11 cellular contexts compared by ENCODE assay signal in the genomic region with DNA sequence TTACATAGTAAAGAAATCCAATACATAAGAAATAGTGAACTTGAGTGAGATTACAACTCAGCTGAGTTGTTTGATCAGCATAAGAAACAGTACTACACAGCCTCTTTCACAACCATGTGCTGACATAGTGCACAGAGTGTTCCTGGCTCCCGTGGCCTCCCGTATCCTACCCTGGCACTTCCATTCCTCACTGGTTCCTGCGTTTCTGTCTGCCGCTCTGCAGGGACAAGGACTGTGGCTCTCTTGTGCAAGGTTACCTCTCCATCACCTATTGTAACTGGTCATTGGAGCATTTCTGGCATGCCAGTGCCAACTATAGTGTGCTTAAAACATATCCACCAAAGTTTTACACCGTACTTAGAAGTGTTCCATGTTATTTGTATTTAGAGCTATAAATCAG. TPM values are rescaled to one million over a fixed set of nuclear protein-coding genes. Genes with fewer than 3 reads are reported as not detected.
DNase-seq lines count a peak whose midpoint lies in the region; ATAC-seq, FAIRE-seq and TF ChIP-seq lines count a peak whose summit lies in the region.
"Had no signal": no experiment of that assay in that cellular context is flagged by ENCODE, and none has a peak within 500 bp of the region (broad histone marks: within the 10 kb centered on the region; RNA-seq: fewer than 3 reads in every experiment).

No MANE protein-coding gene starts in this region.

- no peak for TF ChIP-seq POLR2A in H1 (IDR thresholded peaks at IDR 0.05; ENCODE audit: control extremely low read depth in 1 of 2, low read depth in 2 of 2, low read length in 2 of 2)
- no peak for TF ChIP-seq POLR2A in GM12891 (IDR thresholded peaks at IDR 0.05; ENCODE audit: low read depth, low read length)

- H2BK20ac ChIP-seq in H1 (ENCODE audit: low read length): no peak overlapping the region

- H3K9me3 ChIP-seq in H1 (ENCODE audit: insufficient read depth in 2 of 2, low read depth in 1 of 2, low read length in 1 of 2) (no peaks in the 10 kb centered on the region), muscle layer of colon (ENCODE audit: low read length) (no peaks in the 10 kb centered on the region)
- H3K9me3 ChIP-seq: neutrophil had no signal

- H3K9ac ChIP-seq in H1 (replicated peaks in 1 of 4; ENCODE audit: extremely low read depth in 1 of 4, low read depth in 3 of 4, low read length in 3 of 4): no peak overlapping the region
- no peak overlapping the region for H3K9ac ChIP-seq in muscle layer of colon (ENCODE audit: low read length)

- ATAC-seq in GM21786 (IDR thresholded peaks at IDR 0.05; ENCODE audit: unreplicated experiment) (no peak), GM21367 (IDR thresholded peaks at IDR 0.05; ENCODE audit: unreplicated experiment) (no peak)

- H3K18ac ChIP-seq in H1 (ENCODE audit: extremely low read depth, low read length): no peak overlapping the region

- H3K4me2 ChIP-seq in H1 (ENCODE audit: insufficient read depth in 1 of 2, low read depth in 2 of 2, low read length in 2 of 2): no peak overlapping the region

- no peak for TF ChIP-seq EP300 in H1 (IDR thresholded peaks at IDR 0.05; ENCODE audit: borderline replicate concordance in 1 of 2, low read depth in 2 of 2, low read length in 2 of 2)

- H2BK120ac ChIP-seq in H1 (replicated peaks; ENCODE audit: low read depth, low read length): no peak overlapping the region

- H3K4me3 ChIP-seq in H1 (ENCODE audit: extremely low read depth in 1 of 4, insufficient read depth in 2 of 4, low read depth in 3 of 4, low read length in 4 of 4) (no peak overlapping the region), muscle layer of colon (ENCODE audit: low read depth in 1 of 2, low read length in 2 of 2) (no peak overlapping the region)

- POLR2A ChIA-PET in H1 (lab: Charles Lee; ENCODE audit: partially characterized antibody): interaction anchor here (0.6 to 1.5 kb wide), 2 partner anchors 37 to 226 kb away, joined by 3 read pairs; no protein-coding TSS in a partner anchor

- H3K14ac ChIP-seq in H1 (ENCODE audit: insufficient read length): no peak overlapping the region

- no peaks in the 10 kb centered on the region for H4K20me1 ChIP-seq in H1 (replicated peaks in 1 of 2; ENCODE audit: control insufficient read depth in 1 of 2, insufficient read depth in 2 of 2, low read length in 2 of 2)

- H3K23ac ChIP-seq in H1 (ENCODE audit: insufficient read length): no peak overlapping the region

- H3K4me1 ChIP-seq in H1 (replicated peaks in 1 of 4; ENCODE audit: control insufficient read depth in 3 of 4, insufficient read depth in 4 of 4, low read length in 3 of 4) (peaks cover 0 to 8% (median 4%) of the 10 kb centered on the region in 4 experiments; a peak in 4 of 7 replicates), muscle layer of colon (ENCODE audit: insufficient read depth, low read length) (peaks cover 27% of the 10 kb centered on the region)

- H3K27me3 ChIP-seq in H1 (replicated peaks in 1 of 4; ENCODE audit: control insufficient read depth in 3 of 4, extremely low read depth in 1 of 4, insufficient read depth in 3 of 4, low read length in 3 of 4): peaks cover 0 to 1% (median 0%) of the 10 kb centered on the region in 4 experiments; a peak in 1 of 7 replicates
- H3K27me3 ChIP-seq in muscle layer of colon (ENCODE audit: control insufficient read depth in 1 of 2, insufficient read depth in 2 of 2, low read length in 2 of 2): no peaks in the 10 kb centered on the region
- H3K27me3 ChIP-seq: brain microvascular endothelial cell, neutrophil had no signal

- CTCF ChIA-PET in H1 (lab: Charles Lee; ENCODE audit: partially characterized antibody): interaction anchor here (0.6 to 4.0 kb wide), 35 partner anchors 9 to 1705 kb away, joined by 3 to 36 read pairs (median 4); partner anchors contain the start of genes AMIGO2 and PCED1B

- DNase-seq in Ammon's horn (ENCODE audit: low spot score): peak; percentile 13
- peak; percentile 23 for DNase-seq in NCI-H69 (lab: John Stamatoyannopoulos, UW)
- no peak for DNase-seq in H1 (ENCODE audit: low read depth in 1 of 2, low spot score in 2 of 2)
- no peak for DNase-seq in NCI-H1436 treated with DMSO at 0.1 percent for 48 hours (lab: John Stamatoyannopoulos, UW)
- DNase-seq in GM12891 (ENCODE audit: insufficient read length, low spot score): no peak
- DNase-seq: activated CD4-positive, CD25-positive, alpha-beta regulatory T cell treated with anti-CD3 and anti-CD28 coated beads, Interleukin-2, amount 50 U/mL, for 72 hours had no signal

- no peaks in the 10 kb centered on the region for H3K23me2 ChIP-seq in H1 (ENCODE audit: low read depth, low read length)

- no peak overlapping the region for H4K8ac ChIP-seq in H1 (ENCODE audit: extremely low read depth, insufficient read depth, low read length)

- no peak overlapping the region for H3K56ac ChIP-seq in H1 (replicated peaks; ENCODE audit: insufficient read length, low read depth, low read length)

- no peak overlapping the region for H2BK5ac ChIP-seq in H1 (ENCODE audit: low read depth, low read length)

- H4K5ac ChIP-seq in H1 (ENCODE audit: insufficient read length, low read depth, low read length): peak overlapping the region; percentile 13

- H3K79me1 ChIP-seq in H1 (ENCODE audit: low read depth, low read length): no peaks in the 10 kb centered on the region

- no peaks in the 10 kb centered on the region for H3K79me2 ChIP-seq in H1 (ENCODE audit: control insufficient read depth in 1 of 2, insufficient read depth in 2 of 2, low read length in 2 of 2)

- no peak for FAIRE-seq in H1 (lab: Jason Lieb, UNC)
- FAIRE-seq in GM12891 (lab: Jason Lieb, UNC): no peak

- H2BK12ac ChIP-seq in H1 (ENCODE audit: low read depth, low read length): peak overlapping the region; percentile 65; the same call in 1 of the 2 replicates

- 73% methylated on average over 5 of the region's 5 CpGs; no CpG with 5 or more reads in 1 of the 2 experiments for WGBS in H1 (ENCODE audit: extremely low coverage in 1 of 2, insufficient coverage in 1 of 2, insufficient read length in 1 of 2, insufficient replicate concordance in 2 of 2, low coverage in 1 of 2, low lambda C conversion rate in 2 of 2, missing lambda C conversion rate in 1 of 2), 2 experiments

- H3K36me3 ChIP-seq in H1 (ENCODE audit: control insufficient read depth in 2 of 4, insufficient read depth in 4 of 4, low read length in 3 of 4): no peaks in the 10 kb centered on the region
- H3K36me3 ChIP-seq in muscle layer of colon (ENCODE audit: insufficient read depth, low read length): no peaks in the 10 kb centered on the region
- H3K36me3 ChIP-seq: brain microvascular endothelial cell, neutrophil had no signal

- 0 out of 2 replicates have a peak overlapping the region, but pooled peaks have one; percentile 46 for H2AFZ ChIP-seq in H1 (ENCODE audit: low read length)

- TF ChIP-seq RAD21 in H1 (IDR thresholded peaks at IDR 0.05 in 1 of 2, conservative IDR thresholded peaks at IDR 0.05 in 1 of 2; ENCODE audit: low read depth in 2 of 2, low read length in 2 of 2): no peak

- H4K91ac ChIP-seq in H1 (replicated peaks; ENCODE audit: insufficient read length, low read length): no peak overlapping the region

- H3K4ac ChIP-seq in H1 (replicated peaks; ENCODE audit: insufficient read length, low read depth, low read length): no peak overlapping the region

- H3K27ac ChIP-seq in H1 (ENCODE audit: low read depth, low read length) (no peak overlapping the region), muscle layer of colon (ENCODE audit: low read depth, low read length) (peak overlapping the region; percentile 31)
- H3K27ac ChIP-seq: brain microvascular endothelial cell, neutrophil had no signal

- no peak overlapping the region for H2BK15ac ChIP-seq in H1 (ENCODE audit: low read length)

- H2AK5ac ChIP-seq in H1 (ENCODE audit: low read depth, low read length): no peak overlapping the region

- no peak for TF ChIP-seq CTCF in H1 (IDR thresholded peaks at IDR 0.05; ENCODE audit: control extremely low read depth in 1 of 3, insufficient read depth in 1 of 3, low read depth in 1 of 3, low read length in 3 of 3)

TF ChIP-seq in H1, 55 proteins besides CTCF, POLR2A, EP300 and RAD21 (continues in another document):
- TF ChIP-seq TAF7 (optimal IDR thresholded peaks at IDR 0.05; ENCODE audit: borderline replicate concordance, low read depth, low read length): no peak
- TF ChIP-seq, protein P1, sequence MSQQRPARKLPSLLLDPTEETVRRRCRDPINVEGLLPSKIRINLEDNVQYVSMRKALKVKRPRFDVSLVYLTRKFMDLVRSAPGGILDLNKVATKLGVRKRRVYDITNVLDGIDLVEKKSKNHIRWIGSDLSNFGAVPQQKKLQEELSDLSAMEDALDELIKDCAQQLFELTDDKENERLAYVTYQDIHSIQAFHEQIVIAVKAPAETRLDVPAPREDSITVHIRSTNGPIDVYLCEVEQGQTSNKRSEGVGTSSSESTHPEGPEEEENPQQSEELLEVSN (IDR thresholded peaks at IDR 0.05): no peak

TF ChIP-seq in GM12891, 5 proteins besides CTCF, POLR2A, EP300 and RAD21:
- TF ChIP-seq TAF1 (IDR thresholded peaks at IDR 0.05; ENCODE audit: low read depth, low read length) (no peak), SPI1 (IDR thresholded peaks at IDR 0.05; ENCODE audit: low read depth, low read length) (no peak), POLR2AphosphoS5 (IDR thresholded peaks at IDR 0.05; ENCODE audit: low read depth, low read length) (no peak), POU2F2 (IDR thresholded peaks at IDR 0.05; ENCODE audit: low read depth, low read length) (no peak), PAX5 (IDR thresholded peaks at IDR 0.05; ENCODE audit: insufficient read depth, low read length, severe bottlenecking) (no peak)

RNA-seq across cellular contexts. Expression of gene PCED1B, which starts 46.3 kb away (rescaled TPM):
- total RNA-seq in H1 (2021; fragmentation: NEBNext Ultra II Directional; extraction: Animal tissue kit (Norgen Biotek cat#: 25700)): 4.7 and 4.9 TPM in 2 replicates
- polyA plus RNA-seq in H1 (2011; rRNA removed): 5.4 and 6.2 TPM in 2 replicates
- polyA plus RNA-seq in H1 (2011; cell fraction: cytosol; rRNA removed): 4.6 TPM
- 7.3 TPM for polyA plus RNA-seq in H1 (2011; cell fraction: nucleus; rRNA removed)
- 6.9 to 7.6 TPM (median 7.4 TPM) in 4 replicates for polyA plus RNA-seq in H1 (2012, experiment 1 of 2)
- polyA plus RNA-seq in H1 (2012, experiment 2 of 2): 6.0 TPM
- polyA plus RNA-seq in H1 (2013, experiment 1 of 2): 8.0 TPM
- polyA plus RNA-seq in H1 (2013, experiment 2 of 2): 7.5 TPM
- 1.6 and 3.1 TPM in 2 replicates for polyA minus RNA-seq in H1 (2011; rRNA and poly(A)+ RNA removed)
- 2.6 TPM for polyA minus RNA-seq in H1 (2011; cell fraction: cytosol; rRNA and poly(A)+ RNA removed)
- polyA minus RNA-seq in H1 (2011; cell fraction: nucleus; rRNA and poly(A)+ RNA removed): 1.3 TPM
- 1.8 TPM for polyA plus RNA-seq in GM12891 (2012; ENCODE audit: low read depth, missing spikeins)

RNA-seq across cellular contexts. Expression of gene AMIGO2, which starts 46.7 kb away (rescaled TPM):
- 3.3 TPM in 2 replicates for total RNA-seq in H1 (2021; fragmentation: NEBNext Ultra II Directional; extraction: Animal tissue kit (Norgen Biotek cat#: 25700))
- 0.78 and 1.7 TPM in 2 replicates for polyA plus RNA-seq in H1 (2011; rRNA removed)
- 1.1 TPM for polyA plus RNA-seq in H1 (2011; cell fraction: cytosol; rRNA removed)
- polyA plus RNA-seq in H1 (2011; cell fraction: nucleus; rRNA removed): 1.00 TPM
- polyA plus RNA-seq in H1 (2012, experiment 1 of 2): 1.9 to 4.3 TPM (median 2.7 TPM) in 4 replicates
- 0.87 TPM for polyA plus RNA-seq in H1 (2012, experiment 2 of 2)
- 4.4 TPM for polyA plus RNA-seq in H1 (2013, experiment 1 of 2)
- 5.3 TPM for polyA plus RNA-seq in H1 (2013, experiment 2 of 2)
- 2.2 and 3.1 TPM in 2 replicates for polyA minus RNA-seq in H1 (2011; rRNA and poly(A)+ RNA removed)
- polyA minus RNA-seq in H1 (2011; cell fraction: cytosol; rRNA and poly(A)+ RNA removed): 0.59 TPM
- polyA minus RNA-seq in H1 (2011; cell fraction: nucleus; rRNA and poly(A)+ RNA removed): 2.2 TPM
- not detected for polyA plus RNA-seq in GM12891 (2012; ENCODE audit: low read depth, missing spikeins)

Comparison
In these comparisons a context has a peak if more than half of its experiments do, and no peak if none do; other contexts are left out.
1. DNase-seq: peak in Ammon's horn (single experiment) and NCI-H69 (single experiment); none in H1 (0 of 2), NCI-H1436 treated with DMSO at 0.1 percent for 48 hours (single experiment) and GM12891 (single experiment).